Comparison of ENCODE assay signal across 20 cellular contexts in genomic region chr4:138749303-138749702, GRCh38.
DNase-seq lines count a peak whose midpoint lies in the region; ATAC-seq and TF ChIP-seq lines count a peak whose summit lies in the region.
"Had no signal": no experiment of that assay in that cellular context is flagged by ENCODE, and none has a peak within 500 bp of the region (broad histone marks: within the 10 kb centered on the region; RNA-seq: fewer than 3 reads in every experiment).

No MANE protein-coding gene starts in this region.

- CTCF ChIA-PET in activated CD8-positive, alpha-beta T cell treated with anti-CD3 and anti-CD28 coated beads for 36 hours (lab: Charles Lee): no interaction called here

- no peaks in the 10 kb centered on the region for H3K36me3 ChIP-seq in upper lobe of right lung
- H3K36me3 ChIP-seq: gastroesophageal sphincter, stomach, uterus had no signal

- no peaks in the 10 kb centered on the region for H3K4me1 ChIP-seq in upper lobe of right lung
- H3K4me1 ChIP-seq: gastroesophageal sphincter, stomach, uterus had no signal

- peak; percentile 92 for ATAC-seq in Right ventricle myocardium inferior
- peak; percentile 78 to 96 for ATAC-seq in left cardiac atrium
- peak; percentile 48 for ATAC-seq in upper lobe of right lung
- no peak for ATAC-seq in activated CD8-positive, alpha-beta T cell treated with anti-CD3 and anti-CD28 coated beads for 36 hours
- ATAC-seq in GM21515 (IDR thresholded peaks at IDR 0.05; ENCODE audit: unreplicated experiment): no peak
- ATAC-seq: gastroesophageal sphincter had no signal

- H3K4me3 ChIP-seq in cardiac fibroblast (replicated peaks in 1 of 2; ENCODE audit: low read depth in 2 of 2, low read length in 2 of 2) (no peak overlapping the region), upper lobe of right lung (no peak overlapping the region)
- H3K4me3 ChIP-seq: gastroesophageal sphincter, stomach, uterus had no signal

- DNase-seq in Right ventricle myocardium inferior (ENCODE audit: missing footprints): no peak
- DNase-seq in cardiac septum (ENCODE audit: low spot score): no peak
- DNase-seq in cardiac fibroblast (ENCODE audit: low read depth in 2 of 2): peak; percentile 32 to 76
- DNase-seq in left cardiac atrium: no peak
- DNase-seq in upper lobe of right lung: no peak
- no peak for DNase-seq in activated CD8-positive, alpha-beta T cell treated with anti-CD3 and anti-CD28 coated beads for 36 hours
- no peak for DNase-seq in cerebellar cortex (ENCODE audit: low spot score)
- DNase-seq: activated CD4-positive, CD25-positive, alpha-beta regulatory T cell treated with anti-CD3 and anti-CD28 coated beads, Interleukin-2, amount 50 U/mL, for 72 hours; activated CD8-positive, alpha-beta memory T cell treated with anti-CD3 and anti-CD28 coated beads, Interleukin-2, amount 50 U/mL, for 4 hours; activated naive CD4-positive, alpha-beta T cell treated with Interleukin-2 at 50 U/mL for 16 hours; CD4-positive, alpha-beta T cell; KG1; NCI-H1417 treated with DMSO at 0.1 percent for 48 hours; NCI-H345; NK-92 treated with Interleukin-12 subunit alpha and Interleukin-12 subunit beta, amount 100 ng/mL, for 24 hours; stomach; uterus had no signal

- H3K27ac Mint-ChIP-seq in activated CD8-positive, alpha-beta T cell treated with anti-CD3 and anti-CD28 coated beads for 36 hours: no peak overlapping the region
- H3K27ac Mint-ChIP-seq: CD4-positive, alpha-beta T cell had no signal

- no peaks in the 10 kb centered on the region for H3K4me1 Mint-ChIP-seq in activated CD8-positive, alpha-beta T cell treated with anti-CD3 and anti-CD28 coated beads for 36 hours (ENCODE audit: low read depth)

- intact Hi-C loops in Right ventricle myocardium inferior (cut with DNase I): no loop called here
- intact Hi-C loops in cardiac septum (cut with DNase I): no loop called here
- intact Hi-C loops in left cardiac atrium (cut with DNase I): no loop called here
- intact Hi-C loops in upper lobe of right lung (cut with DNase I): no loop called here
- intact Hi-C loops in activated CD8-positive, alpha-beta T cell treated with anti-CD3 and anti-CD28 coated beads for 36 hours (cut with micrococcal nuclease): no loop called here

- H3K4me3 Mint-ChIP-seq in activated CD8-positive, alpha-beta T cell treated with anti-CD3 and anti-CD28 coated beads for 36 hours: no peak overlapping the region
- H3K4me3 Mint-ChIP-seq: CD4-positive, alpha-beta T cell; neural crest cell had no signal

- peaks cover 9% of the 10 kb centered on the region for H3K9me3 Mint-ChIP-seq in activated CD8-positive, alpha-beta T cell treated with anti-CD3 and anti-CD28 coated beads for 36 hours

- TF ChIP-seq CTCF in cardiac fibroblast (IDR thresholded peaks at IDR 0.05; ENCODE audit: low read depth, low read length) (no peak), upper lobe of right lung (IDR thresholded peaks at IDR 0.05) (no peak)
- no peak for TF ChIP-seq CTCF in activated CD8-positive, alpha-beta T cell treated with anti-CD3 and anti-CD28 coated beads for 36 hours (IDR thresholded peaks at IDR 0.05)

- POLR2A ChIA-PET in activated CD8-positive, alpha-beta T cell treated with anti-CD3 and anti-CD28 coated beads for 36 hours (lab: Charles Lee): no interaction called here

- no peaks in the 10 kb centered on the region for H3K36me3 Mint-ChIP-seq in activated CD8-positive, alpha-beta T cell treated with anti-CD3 and anti-CD28 coated beads for 36 hours (ENCODE audit: low read depth)

- H3K9me3 ChIP-seq in upper lobe of right lung: no peaks in the 10 kb centered on the region
- H3K9me3 ChIP-seq: uterus had no signal

- no peak overlapping the region for H3K27ac ChIP-seq in upper lobe of right lung
- H3K27ac ChIP-seq: gastroesophageal sphincter, stomach, uterus had no signal

- no peaks in the 10 kb centered on the region for H3K27me3 Mint-ChIP-seq in activated CD8-positive, alpha-beta T cell treated with anti-CD3 and anti-CD28 coated beads for 36 hours
- H3K27me3 Mint-ChIP-seq: CD4-positive, alpha-beta T cell had no signal

- H3K27me3 ChIP-seq in upper lobe of right lung: no peaks in the 10 kb centered on the region
- H3K27me3 ChIP-seq: gastroesophageal sphincter, stomach, uterus had no signal

Comparison
In these comparisons a context has a peak if more than half of its experiments do, and no peak if none do; other contexts are left out.
1. ATAC-seq: peak in Right ventricle myocardium inferior (single experiment), left cardiac atrium (2 of 2) and upper lobe of right lung (single experiment); none in activated CD8-positive, alpha-beta T cell treated with anti-CD3 and anti-CD28 coated beads for 36 hours (single experiment) and GM21515 (single experiment).
2. DNase-seq: peak in cardiac fibroblast (2 of 2); none in Right ventricle myocardium inferior (single experiment), cardiac septum (single experiment), left cardiac atrium (single experiment), upper lobe of right lung (single experiment), activated CD8-positive, alpha-beta T cell treated with anti-CD3 and anti-CD28 coated beads for 36 hours (single experiment) and cerebellar cortex (single experiment).